ENCODE assay signal across 8 cellular contexts in the genomic region with DNA sequence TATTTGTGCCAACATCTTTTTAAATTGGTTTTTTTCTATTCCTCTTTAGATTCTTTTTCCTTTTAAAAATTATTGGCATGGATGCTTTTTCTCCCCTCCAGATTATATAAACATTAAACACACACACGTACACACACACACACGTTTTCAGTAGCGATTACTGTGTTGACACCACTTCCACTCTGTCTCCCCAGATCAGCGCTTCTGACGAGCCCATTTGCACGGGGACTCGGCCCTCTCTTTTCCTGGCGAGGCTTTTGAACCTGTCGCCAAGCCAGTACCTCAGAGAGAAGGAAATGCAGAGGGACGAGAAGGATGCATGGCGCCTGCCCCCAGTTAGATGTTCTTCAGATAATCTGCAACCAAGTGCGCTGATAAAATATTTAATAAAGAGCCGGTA. TPM values are rescaled to one million over a fixed set of nuclear protein-coding genes. Genes with fewer than 3 reads are reported as not detected.
DNase-seq lines count a peak whose midpoint lies in the region; ATAC-seq and TF ChIP-seq lines count a peak whose summit lies in the region.

No MANE protein-coding gene starts in this region.

- no peak for TF ChIP-seq RAD21 in SK-N-SH (IDR thresholded peaks at IDR 0.05; ENCODE audit: low read length)

- intact Hi-C loops in activated CD4-positive, alpha-beta T cell treated with anti-CD3 and anti-CD28 coated beads for 36 hours (cut with DNase I, micrococcal nuclease): loop anchor here in 1 of 2 experiments (5.0 kb wide), 1 partner anchor 108 kb away; the partner anchor contains the start of gene PSMD14

- H3K79me2 ChIP-seq in SK-N-SH (ENCODE audit: insufficient read depth): no peaks in the 10 kb centered on the region
- H3K79me2 ChIP-seq in fibroblast of lung (ENCODE audit: control insufficient read depth, insufficient read depth, low read length): no peaks in the 10 kb centered on the region

- ATAC-seq in activated CD4-positive, alpha-beta T cell treated with anti-CD3 and anti-CD28 coated beads for 36 hours: peak; percentile 36
- ATAC-seq in HG02840 (IDR thresholded peaks at IDR 0.05; ENCODE audit: low FRiP score, unreplicated experiment): peak; percentile 30

- no peak for TF ChIP-seq EP300 in SK-N-SH (IDR thresholded peaks at IDR 0.05; ENCODE audit: borderline replicate concordance in 1 of 2, low read depth in 1 of 2, low read length in 1 of 2)

- H3K9me3 ChIP-seq in SK-N-SH (no peaks in the 10 kb centered on the region), fibroblast of lung (ENCODE audit: control insufficient read depth, insufficient read depth, low read depth, low read length) (no peaks in the 10 kb centered on the region), skeletal muscle tissue (ENCODE audit: control insufficient read depth in 3 of 3, low read length in 3 of 3) (no peaks in the 10 kb centered on the region)

- H3K9ac ChIP-seq in SK-N-SH: no peak overlapping the region
- no peak overlapping the region for H3K9ac ChIP-seq in fibroblast of lung (ENCODE audit: insufficient read depth, low read length)
- H3K9ac ChIP-seq in skeletal muscle tissue (ENCODE audit: low read depth in 1 of 3, low read length in 3 of 3): peak overlapping the region in 1 of 3 donors; percentile 42

- peaks cover 43% of the 10 kb centered on the region for H3K4me1 Mint-ChIP-seq in activated CD4-positive, alpha-beta T cell treated with anti-CD3 and anti-CD28 coated beads for 36 hours

- no peak overlapping the region for H3K27ac Mint-ChIP-seq in activated CD4-positive, alpha-beta T cell treated with anti-CD3 and anti-CD28 coated beads for 36 hours

- whole genome bisulfite sequencing in SK-N-SH (ENCODE audit: low lambda C conversion rate): 27% methylated on average over 12 of the region's 13 CpGs

- H3F3A ChIP-seq in SK-N-SH (replicated peaks; ENCODE audit: insufficient read depth): peaks cover 7% of the 10 kb centered on the region

- POLR2A ChIA-PET in activated CD4-positive, alpha-beta T cell treated with anti-CD3 and anti-CD28 coated beads for 36 hours (lab: Charles Lee): no interaction called here
- POLR2A ChIA-PET in SK-N-SH (lab: Yijun Ruan, JAX): no interaction called here

- H3K4me2 ChIP-seq in SK-N-SH (peak overlapping the region; percentile 80), fibroblast of lung (ENCODE audit: extremely low read depth, insufficient read depth, low read length) (peak overlapping the region; percentile 82)

- peaks cover 11 to 12% of the 10 kb centered on the region in 2 experiments for H3K36me3 ChIP-seq in SK-N-SH (replicated peaks in 1 of 2; ENCODE audit: control insufficient read depth in 1 of 2, insufficient read depth in 2 of 2, low read length in 1 of 2)
- no peaks in the 10 kb centered on the region for H3K36me3 ChIP-seq in fibroblast of lung (ENCODE audit: control insufficient read depth, insufficient read depth, low read length)
- H3K36me3 ChIP-seq in skeletal muscle tissue (ENCODE audit: control insufficient read depth in 3 of 3, insufficient read depth in 3 of 3, low read length in 3 of 3): no peaks in the 10 kb centered on the region

- H3K27me3 ChIP-seq in SK-N-SH (ENCODE audit: insufficient read depth): peaks cover 47% of the 10 kb centered on the region
- peaks cover 48% of the 10 kb centered on the region for H3K27me3 ChIP-seq in fibroblast of lung (ENCODE audit: control insufficient read depth, insufficient read depth, low read length)
- H3K27me3 ChIP-seq in skeletal muscle tissue (ENCODE audit: control insufficient read depth in 3 of 3, insufficient read depth in 3 of 3, low read length in 3 of 3): peaks cover 54 to 60% (median 59%) of the 10 kb centered on the region in 3 donors

- H4K20me1 ChIP-seq in SK-N-SH (ENCODE audit: insufficient read depth) (no peaks in the 10 kb centered on the region), fibroblast of lung (ENCODE audit: control insufficient read depth, extremely low read depth, insufficient read depth, low read length) (no peaks in the 10 kb centered on the region)

- peak overlapping the region; percentile 52 for H3K4me3 Mint-ChIP-seq in activated CD4-positive, alpha-beta T cell treated with anti-CD3 and anti-CD28 coated beads for 36 hours

- TF ChIP-seq CTCF in SK-N-SH (IDR thresholded peaks at IDR 0.05) (no peak), fibroblast of lung (conservative IDR thresholded peaks at IDR 0.05 in 1 of 2, IDR thresholded peaks at IDR 0.05 in 1 of 2; ENCODE audit: low read depth in 1 of 2, low read length in 2 of 2) (no peak)

- peaks cover 53% of the 10 kb centered on the region for H3K27me3 Mint-ChIP-seq in activated CD4-positive, alpha-beta T cell treated with anti-CD3 and anti-CD28 coated beads for 36 hours

- H3K36me3 Mint-ChIP-seq in activated CD4-positive, alpha-beta T cell treated with anti-CD3 and anti-CD28 coated beads for 36 hours (ENCODE audit: low read depth): peaks cover 8% of the 10 kb centered on the region

- peak; percentile 32 for DNase-seq in activated CD4-positive, alpha-beta T cell treated with anti-CD3 and anti-CD28 coated beads for 36 hours
- no peak for DNase-seq in activated CD4-positive, alpha-beta T cell treated with anti-CD3 and anti-CD28 coated beads, Interleukin-2, amount 50 U/mL, for 1 hour
- peak; percentile 41 for DNase-seq in SK-N-SH
- no peak for DNase-seq in fibroblast of lung (ENCODE audit: low read depth in 2 of 2)
- DNase-seq in MV-4-11 (lab: John Stamatoyannopoulos, UW): no peak
- no peak for DNase-seq in activated CD4-positive, CD25-positive, alpha-beta regulatory T cell treated with anti-CD3 and anti-CD28 coated beads, Interleukin-2, amount 50 U/mL, for 72 hours

- CTCF ChIA-PET in activated CD4-positive, alpha-beta T cell treated with anti-CD3 and anti-CD28 coated beads for 36 hours (lab: Charles Lee): interaction anchor here (1.1 to 2.2 kb wide), 3 partner anchors 11 to 166 kb away, joined by 3 to 8 read pairs (median 3); no protein-coding TSS in a partner anchor
- CTCF ChIA-PET in SK-N-SH (lab: Yijun Ruan, JAX): interaction anchor here (0.9 to 1.9 kb wide), 5 partner anchors 9 to 185 kb away, joined by 3 to 5 read pairs (median 3); no protein-coding TSS in a partner anchor

- H3K4me1 ChIP-seq in SK-N-SH (ENCODE audit: control insufficient read depth in 1 of 2, insufficient read depth in 2 of 2, low read depth in 1 of 2, low read length in 1 of 2): peaks cover 5 to 41% of the 10 kb centered on the region in 2 experiments; a peak in 1 of 4 replicates
- no peaks in the 10 kb centered on the region for H3K4me1 ChIP-seq in fibroblast of lung (ENCODE audit: control insufficient read depth, extremely low read depth, insufficient read depth, low read length)
- peaks cover 26 to 37% (median 32%) of the 10 kb centered on the region in 3 donors for H3K4me1 ChIP-seq in skeletal muscle tissue (ENCODE audit: control insufficient read depth in 3 of 3, insufficient read depth in 3 of 3, low read length in 3 of 3)

- no peaks in the 10 kb centered on the region for H3K9me3 Mint-ChIP-seq in activated CD4-positive, alpha-beta T cell treated with anti-CD3 and anti-CD28 coated beads for 36 hours (ENCODE audit: low read depth)

- H3K27ac ChIP-seq in SK-N-SH (ENCODE audit: low read depth in 2 of 2, low read length in 1 of 2): no peak overlapping the region
- H3K27ac ChIP-seq in fibroblast of lung (ENCODE audit: insufficient read depth, low read length): no peak overlapping the region
- no peak overlapping the region for H3K27ac ChIP-seq in skeletal muscle tissue (ENCODE audit: low read depth, low read length)

- no peak overlapping the region; the same call in 1 of the 2 replicates for H2AFZ ChIP-seq in SK-N-SH (ENCODE audit: low read depth)
- H2AFZ ChIP-seq in fibroblast of lung (ENCODE audit: low read length): no peak overlapping the region

- H3K9me2 ChIP-seq in SK-N-SH: no peaks in the 10 kb centered on the region

- H3K4me3 ChIP-seq in SK-N-SH (ENCODE audit: low read depth in 2 of 2, low read length in 1 of 2) (peak overlapping the region; percentile 48 to 50; a peak in 3 of 4 replicates), fibroblast of lung (replicated peaks in 1 of 4; ENCODE audit: control extremely low read depth in 1 of 4, insufficient read depth in 1 of 4, low read depth in 3 of 4, low read length in 4 of 4) (peak overlapping the region in 3 of 4 experiments; percentile 40 to 58 (median 41)), skeletal muscle tissue (ENCODE audit: low read length in 3 of 3) (peak overlapping the region; percentile 62 to 71 (median 68))

TF ChIP-seq in SK-N-SH, 30 proteins besides CTCF, POLR2A, EP300 and RAD21 (continues in another document):
- TF ChIP-seq, protein P1, sequence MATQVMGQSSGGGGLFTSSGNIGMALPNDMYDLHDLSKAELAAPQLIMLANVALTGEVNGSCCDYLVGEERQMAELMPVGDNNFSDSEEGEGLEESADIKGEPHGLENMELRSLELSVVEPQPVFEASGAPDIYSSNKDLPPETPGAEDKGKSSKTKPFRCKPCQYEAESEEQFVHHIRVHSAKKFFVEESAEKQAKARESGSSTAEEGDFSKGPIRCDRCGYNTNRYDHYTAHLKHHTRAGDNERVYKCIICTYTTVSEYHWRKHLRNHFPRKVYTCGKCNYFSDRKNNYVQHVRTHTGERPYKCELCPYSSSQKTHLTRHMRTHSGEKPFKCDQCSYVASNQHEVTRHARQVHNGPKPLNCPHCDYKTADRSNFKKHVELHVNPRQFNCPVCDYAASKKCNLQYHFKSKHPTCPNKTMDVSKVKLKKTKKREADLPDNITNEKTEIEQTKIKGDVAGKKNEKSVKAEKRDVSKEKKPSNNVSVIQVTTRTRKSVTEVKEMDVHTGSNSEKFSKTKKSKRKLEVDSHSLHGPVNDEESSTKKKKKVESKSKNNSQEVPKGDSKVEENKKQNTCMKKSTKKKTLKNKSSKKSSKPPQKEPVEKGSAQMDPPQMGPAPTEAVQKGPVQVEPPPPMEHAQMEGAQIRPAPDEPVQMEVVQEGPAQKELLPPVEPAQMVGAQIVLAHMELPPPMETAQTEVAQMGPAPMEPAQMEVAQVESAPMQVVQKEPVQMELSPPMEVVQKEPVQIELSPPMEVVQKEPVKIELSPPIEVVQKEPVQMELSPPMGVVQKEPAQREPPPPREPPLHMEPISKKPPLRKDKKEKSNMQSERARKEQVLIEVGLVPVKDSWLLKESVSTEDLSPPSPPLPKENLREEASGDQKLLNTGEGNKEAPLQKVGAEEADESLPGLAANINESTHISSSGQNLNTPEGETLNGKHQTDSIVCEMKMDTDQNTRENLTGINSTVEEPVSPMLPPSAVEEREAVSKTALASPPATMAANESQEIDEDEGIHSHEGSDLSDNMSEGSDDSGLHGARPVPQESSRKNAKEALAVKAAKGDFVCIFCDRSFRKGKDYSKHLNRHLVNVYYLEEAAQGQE (IDR thresholded peaks at IDR 0.05; ENCODE audit: low read depth, low read length): no peak

RNA-seq across cellular contexts. Expression of gene TBR1, which starts 1.1 kb away (rescaled TPM):
- total RNA-seq in activated CD4-positive, alpha-beta T cell treated with anti-CD3 and anti-CD28 coated beads for 36 hours: under 1 TPM in 1 of 2 experiments, not detected in 1; 0.04 TPM
- polyA plus RNA-seq in SK-N-SH (2012; rRNA removed) (under 0.01 TPM in 1 of 2 replicates, not detected in the other), fibroblast of lung (0.01 TPM in 1 of 2 replicates, not detected in the other)
- 0.01 TPM in 1 of 2 replicates, not detected in the other for polyA plus RNA-seq in SK-N-SH (2012; cell fraction: cytosol; rRNA removed)
- 0.08 and 0.09 TPM in 2 replicates for polyA plus RNA-seq in SK-N-SH (2012; cell fraction: nucleus; rRNA removed)
- total RNA-seq in fibroblast of lung (not detected in 2 replicates), skeletal muscle tissue (not detected)
- polyA plus RNA-seq in fibroblast of lung (2012): not detected in 2 replicates
- polyA minus RNA-seq in fibroblast of lung (ENCODE audit: low replicate concordance): not detected in 2 replicates

Comparison
In these comparisons a context has a peak if more than half of its experiments do, and no peak if none do; other contexts are left out.
1. DNase-seq: peak in activated CD4-positive, alpha-beta T cell treated with anti-CD3 and anti-CD28 coated beads for 36 hours (single experiment) and SK-N-SH (single experiment); none in activated CD4-positive, alpha-beta T cell treated with anti-CD3 and anti-CD28 coated beads, Interleukin-2, amount 50 U/mL, for 1 hour (single experiment), fibroblast of lung (0 of 2), MV-4-11 (single experiment) and activated CD4-positive, CD25-positive, alpha-beta regulatory T cell treated with anti-CD3 and anti-CD28 coated beads, Interleukin-2, amount 50 U/mL, for 72 hours (single experiment).
2. Peak in every context shown above with its lines, with median percentiles within 50 percentile points of each other: H3K4me3 ChIP-seq.